In the genomic region with DNA sequence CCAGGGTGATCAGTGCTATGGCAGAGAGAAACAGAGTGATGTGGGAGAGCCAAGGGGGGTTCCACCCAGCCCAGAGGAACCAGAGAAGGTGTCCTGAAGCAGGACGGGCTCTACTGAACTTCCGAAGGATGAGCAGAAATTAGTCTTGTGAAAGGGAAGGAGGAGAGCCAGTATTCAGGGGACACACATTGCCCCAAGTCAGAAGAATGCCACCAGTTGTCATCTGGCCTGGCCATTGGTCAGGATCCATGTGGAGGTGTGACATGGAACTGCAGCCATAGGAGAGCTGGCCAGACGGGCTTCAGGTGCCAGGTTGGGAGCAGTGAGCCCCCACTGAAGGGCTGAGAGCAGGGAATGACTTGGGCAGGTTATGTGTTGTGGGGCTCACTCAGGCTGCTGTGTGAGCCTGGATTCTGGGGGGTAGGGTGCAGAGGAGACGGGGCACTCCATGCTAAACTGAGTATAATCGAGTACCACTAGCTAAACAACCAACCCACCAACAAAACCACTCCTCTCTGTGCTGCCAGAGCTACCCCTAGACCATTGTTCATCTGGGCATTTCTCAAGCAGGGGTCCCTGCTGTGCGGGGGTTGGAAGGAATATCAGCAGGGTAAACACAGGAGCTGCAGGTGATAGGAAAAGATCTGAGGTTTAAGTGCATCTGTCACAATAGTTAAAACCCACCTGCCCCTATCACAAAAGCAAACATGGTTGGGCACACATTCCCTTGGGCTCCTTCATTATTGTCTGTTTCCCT, we compare ENCODE assay signal across 31 cellular contexts. TPM values are rescaled to one million over a fixed set of nuclear protein-coding genes. Genes with fewer than 3 reads are reported as not detected.
A peak's percentile ranks its signal among the peaks of the same experiment; 100 is the strongest.
DNase-seq lines count a peak whose midpoint lies in the region; FAIRE-seq and TF ChIP-seq lines count a peak whose summit lies in the region.
"Had no signal": no experiment of that assay in that cellular context is flagged by ENCODE, and none has a peak within 500 bp of the region (broad histone marks: within the 10 kb centered on the region; RNA-seq: fewer than 3 reads in every experiment).

No MANE protein-coding gene starts in this region.

- CTCF ChIA-PET in H1 (lab: Charles Lee; ENCODE audit: partially characterized antibody), result interaction anchor here (0.7 to 2.4 kb wide), 4 partner anchors 13 to 299 kb away, joined by 3 to 6 read pairs (median 3); no protein-coding TSS in a partner anchor

- H4K8ac ChIP-seq in H1 (ENCODE audit: extremely low read depth, insufficient read depth, low read length) (no peak overlapping the region), mesendoderm (ENCODE audit: low read depth, low read length) (no peak overlapping the region)

- H2AFZ ChIP-seq in H1 (ENCODE audit: low read length), result no peak overlapping the region

- intact Hi-C loops in activated CD4-positive, alpha-beta T cell treated with anti-CD3 and anti-CD28 coated beads, Interleukin-2, amount 10 ng/mL, durations not matched to agents 24 days and 14 days (cut with micrococcal nuclease), result no loop called here

- H2BK120ac ChIP-seq in H1 (replicated peaks; ENCODE audit: low read depth, low read length) (no peak overlapping the region), mesendoderm (ENCODE audit: low read depth, low read length) (no peak overlapping the region)

- H3K36me3 ChIP-seq in H1 (ENCODE audit: control insufficient read depth in 2 of 4, insufficient read depth in 4 of 4, low read length in 3 of 4), result no peaks in the 10 kb centered on the region
- no peaks in the 10 kb centered on the region for H3K36me3 ChIP-seq in mesendoderm (ENCODE audit: control insufficient read depth, insufficient read depth, low read length)

- H2BK15ac ChIP-seq in H1 (ENCODE audit: low read length), result no peak overlapping the region
- no peak overlapping the region for H2BK15ac ChIP-seq in mesendoderm (replicated peaks; ENCODE audit: low read depth)

- H3K9ac ChIP-seq in H1 (replicated peaks in 1 of 4; ENCODE audit: extremely low read depth in 1 of 4, low read depth in 3 of 4, low read length in 3 of 4), result no peak overlapping the region
- no peak overlapping the region for H3K9ac ChIP-seq in mesendoderm (ENCODE audit: low read length)
- H3K9ac ChIP-seq: SK-N-SH had no signal

- H3K36me3 Mint-ChIP-seq in activated CD4-positive, alpha-beta T cell treated with anti-CD3 and anti-CD28 coated beads, Interleukin-2, amount 10 ng/mL, durations not matched to agents 24 days and 14 days (ENCODE audit: low read depth), result no peaks in the 10 kb centered on the region
- no peaks in the 10 kb centered on the region for H3K36me3 Mint-ChIP-seq in mesothelial cell of epicardium
- H3K36me3 Mint-ChIP-seq: CD4-positive, alpha-beta memory T cell had no signal

- no peak for TF ChIP-seq EP300 in H1 (IDR thresholded peaks at IDR 0.05; ENCODE audit: borderline replicate concordance in 1 of 2, low read depth in 2 of 2, low read length in 2 of 2)

- no peak for TF ChIP-seq RAD21 in H1 (IDR thresholded peaks at IDR 0.05 in 1 of 2, conservative IDR thresholded peaks at IDR 0.05 in 1 of 2; ENCODE audit: low read depth in 2 of 2, low read length in 2 of 2)

- H2AK5ac ChIP-seq in H1 (ENCODE audit: low read depth, low read length) (no peak overlapping the region), mesendoderm (ENCODE audit: low read length) (no peak overlapping the region)

- no peak overlapping the region for H2BK5ac ChIP-seq in H1 (ENCODE audit: low read depth, low read length)
- no peak overlapping the region for H2BK5ac ChIP-seq in mesendoderm (ENCODE audit: low read length)

- no peak for TF ChIP-seq CTCF in H1 (IDR thresholded peaks at IDR 0.05; ENCODE audit: control extremely low read depth in 1 of 3, insufficient read depth in 1 of 3, low read depth in 1 of 3, low read length in 3 of 3)
- TF ChIP-seq CTCF in mesothelial cell of epicardium (IDR thresholded peaks at IDR 0.05; ENCODE audit: unreplicated experiment), result no peak

- H3K4me3 ChIP-seq in H1 (ENCODE audit: extremely low read depth in 1 of 4, insufficient read depth in 2 of 4, low read depth in 3 of 4, low read length in 4 of 4) (no peak overlapping the region), mesendoderm (ENCODE audit: low read length) (no peak overlapping the region)
- H3K4me3 ChIP-seq: GM12878 had no signal

- H3K23me2 ChIP-seq in H1 (ENCODE audit: low read depth, low read length), result no peaks in the 10 kb centered on the region

- H3K56ac ChIP-seq in H1 (replicated peaks; ENCODE audit: insufficient read length, low read depth, low read length) (no peak overlapping the region), mesendoderm (ENCODE audit: low read length) (no peak overlapping the region)

- H3K27me3 Mint-ChIP-seq in activated CD4-positive, alpha-beta T cell treated with anti-CD3 and anti-CD28 coated beads, Interleukin-2, amount 10 ng/mL, durations not matched to agents 24 days and 14 days, result peaks cover 2% of the 10 kb centered on the region
- H3K27me3 Mint-ChIP-seq in mesothelial cell of epicardium (ENCODE audit: low read depth), result peaks cover 49% of the 10 kb centered on the region

- H3K27ac ChIP-seq in H1 (ENCODE audit: low read depth, low read length) (no peak overlapping the region), mesendoderm (ENCODE audit: low read depth, low read length) (no peak overlapping the region)

- H3K4me2 ChIP-seq in H1 (ENCODE audit: insufficient read depth in 1 of 2, low read depth in 2 of 2, low read length in 2 of 2), result no peak overlapping the region
- H3K4me2 ChIP-seq in mesendoderm (ENCODE audit: low read length), result no peak overlapping the region
- H3K4me2 ChIP-seq: SK-N-SH had no signal

- H3K14ac ChIP-seq in H1 (ENCODE audit: insufficient read length), result no peak overlapping the region

- no peaks in the 10 kb centered on the region for H3K4me1 Mint-ChIP-seq in activated CD4-positive, alpha-beta T cell treated with anti-CD3 and anti-CD28 coated beads, Interleukin-2, amount 10 ng/mL, durations not matched to agents 24 days and 14 days
- H3K4me1 Mint-ChIP-seq in mesothelial cell of epicardium, result no peaks in the 10 kb centered on the region
- H3K4me1 Mint-ChIP-seq: CD4-positive, alpha-beta memory T cell had no signal

- H3K4me3 Mint-ChIP-seq in activated CD4-positive, alpha-beta T cell treated with anti-CD3 and anti-CD28 coated beads, Interleukin-2, amount 10 ng/mL, durations not matched to agents 24 days and 14 days, result no peak overlapping the region
- no peak overlapping the region for H3K4me3 Mint-ChIP-seq in mesothelial cell of epicardium
- H3K4me3 Mint-ChIP-seq: CD4-positive, alpha-beta memory T cell had no signal

- WGBS in H1 (ENCODE audit: extremely low coverage in 1 of 2, insufficient coverage in 1 of 2, insufficient read length in 1 of 2, insufficient replicate concordance in 2 of 2, low coverage in 1 of 2, low lambda C conversion rate in 2 of 2, missing lambda C conversion rate in 1 of 2), 2 experiments, result 87% methylated on average over 6 of the region's 6 CpGs; no CpG with 5 or more reads in 1 of the 2 experiments
- WGBS in mesendoderm (ENCODE audit: extremely low coverage, insufficient coverage, low lambda C conversion rate), result no CpG with 5 or more reads among the region's 6 CpGs

- H3K27ac Mint-ChIP-seq in activated CD4-positive, alpha-beta T cell treated with anti-CD3 and anti-CD28 coated beads, Interleukin-2, amount 10 ng/mL, durations not matched to agents 24 days and 14 days, result no peak overlapping the region
- H3K27ac Mint-ChIP-seq in mesothelial cell of epicardium, result no peak overlapping the region
- H3K27ac Mint-ChIP-seq: CD4-positive, alpha-beta memory T cell had no signal

- no peak overlapping the region for H2BK20ac ChIP-seq in H1 (ENCODE audit: low read length)

- H3K18ac ChIP-seq in H1 (ENCODE audit: extremely low read depth, low read length) (no peak overlapping the region), mesendoderm (ENCODE audit: low read length) (no peak overlapping the region)

- no peak overlapping the region for H4K91ac ChIP-seq in H1 (replicated peaks; ENCODE audit: insufficient read length, low read length)

- H2BK12ac ChIP-seq in H1 (ENCODE audit: low read depth, low read length), result no peak overlapping the region

- H4K20me1 ChIP-seq in H1 (replicated peaks in 1 of 2; ENCODE audit: control insufficient read depth in 1 of 2, insufficient read depth in 2 of 2, low read length in 2 of 2), result no peaks in the 10 kb centered on the region

- H3K79me1 ChIP-seq in H1 (ENCODE audit: low read depth, low read length) (no peaks in the 10 kb centered on the region), mesendoderm (ENCODE audit: low read length) (no peaks in the 10 kb centered on the region)

- peaks cover 0 to 3% (median 0%) of the 10 kb centered on the region in 4 experiments; a peak in 3 of 7 replicates for H3K4me1 ChIP-seq in H1 (replicated peaks in 1 of 4; ENCODE audit: control insufficient read depth in 3 of 4, insufficient read depth in 4 of 4, low read length in 3 of 4)
- H3K4me1 ChIP-seq in mesendoderm (ENCODE audit: control insufficient read depth, low read depth, low read length), result no peaks in the 10 kb centered on the region

- peak; percentile 31 for DNase-seq in activated CD4-positive, alpha-beta T cell treated with anti-CD3 and anti-CD28 coated beads, Interleukin-2, amount 10 ng/mL, durations not matched to agents 24 days and 14 days
- DNase-seq in activated CD4-positive, alpha-beta T cell treated with anti-CD3 and anti-CD28 coated beads, Interleukin-2, amount 50 U/mL, for 48 hours, result no peak
- DNase-seq in H1 (ENCODE audit: low read depth in 1 of 2, low spot score in 2 of 2) (peak in 1 of 2 experiments; percentile 40), mesendoderm (peak; percentile 29), mesothelial cell of epicardium (ENCODE audit: low spot score in 2 of 2, unreplicated experiment in 2 of 2) (no peak), NCI-H510A treated with DMSO at 0.1 percent for 48 hours (lab: John Stamatoyannopoulos, UW) (no peak)
- no peak for DNase-seq in activated T-cell treated with anti-CD3 and anti-CD28 coated beads, Interleukin-2, amount 50 U/mL, for 48 hours
- DNase-seq: CD4-positive, alpha-beta memory T cell; DMS 273 treated with DMSO at 0.1 percent for 48 hours; DMS79; EL; GDM1; KG1; MM.1S; NCI-H1694 treated with DMSO at 0.1 percent for 48 hours; NCI-H2081; NCI-H2171 treated with DMSO at 0.1 percent for 48 hours; NCI-H345; NCI-H524; NCI-H82; NK-92 treated with Interleukin-12 subunit alpha and Interleukin-12 subunit beta, amount 100 ng/mL, for 24 hours; PC-3; SK-N-SH; SW 1271 had no signal

- H3K27me3 ChIP-seq in H1 (replicated peaks in 1 of 4; ENCODE audit: control insufficient read depth in 3 of 4, extremely low read depth in 1 of 4, insufficient read depth in 3 of 4, low read length in 3 of 4) (no peaks in the 10 kb centered on the region), mesendoderm (ENCODE audit: insufficient read depth, low read length, poor library complexity) (no peaks in the 10 kb centered on the region)
- H3K27me3 ChIP-seq: BLaER1 treated with 17β-estradiol and CSF1 and Interleukin-3, amounts not matched to agents 10 nM and 100 nM had no signal

- POLR2A ChIA-PET in H1 (lab: Charles Lee; ENCODE audit: partially characterized antibody), result no interaction called here

- H3K9me3 ChIP-seq in H1 (ENCODE audit: insufficient read depth in 2 of 2, low read depth in 1 of 2, low read length in 1 of 2), result no peaks in the 10 kb centered on the region
- H3K9me3 ChIP-seq: Caco-2, SK-N-SH had no signal

- FAIRE-seq in H1 (lab: Jason Lieb, UNC), result peak; percentile 13
- FAIRE-seq: A204.1, GM12878, H54, HTR-8/SVneo had no signal

- H4K5ac ChIP-seq in H1 (ENCODE audit: insufficient read length, low read depth, low read length), result no peak overlapping the region
- no peak overlapping the region for H4K5ac ChIP-seq in mesendoderm (ENCODE audit: low read length)

- no peak for TF ChIP-seq POLR2A in H1 (IDR thresholded peaks at IDR 0.05; ENCODE audit: control extremely low read depth in 1 of 2, low read depth in 2 of 2, low read length in 2 of 2)

- no peaks in the 10 kb centered on the region for H3K9me3 Mint-ChIP-seq in activated CD4-positive, alpha-beta T cell treated with anti-CD3 and anti-CD28 coated beads, Interleukin-2, amount 10 ng/mL, durations not matched to agents 24 days and 14 days
- no peaks in the 10 kb centered on the region for H3K9me3 Mint-ChIP-seq in mesothelial cell of epicardium

- no peak overlapping the region for H3K4ac ChIP-seq in H1 (replicated peaks; ENCODE audit: insufficient read length, low read depth, low read length)
- no peak overlapping the region for H3K4ac ChIP-seq in mesendoderm (ENCODE audit: low read depth, low read length)

- no peaks in the 10 kb centered on the region for H3K79me2 ChIP-seq in H1 (ENCODE audit: control insufficient read depth in 1 of 2, insufficient read depth in 2 of 2, low read length in 2 of 2)
- no peaks in the 10 kb centered on the region for H3K79me2 ChIP-seq in mesendoderm (ENCODE audit: control insufficient read depth, insufficient read depth, low read length)

- H3K23ac ChIP-seq in H1 (ENCODE audit: insufficient read length) (no peak overlapping the region), mesendoderm (ENCODE audit: low read length) (no peak overlapping the region)

RNA-seq across cellular contexts. Expression of a gene that starts 25.3 kb away (rescaled TPM):
- not detected in 2 replicates for total RNA-seq in activated CD4-positive, alpha-beta T cell treated with anti-CD3 and anti-CD28 coated beads, Interleukin-2, amount 10 ng/mL, durations not matched to agents 24 days and 14 days
- total RNA-seq in H1 (2021; fragmentation: NEBNext Ultra II Directional; extraction: Animal tissue kit (Norgen Biotek cat#: 25700)), result not detected in 2 replicates
- not detected in 2 replicates for polyA plus RNA-seq in H1 (2011; rRNA removed)
- not detected for polyA plus RNA-seq in H1 (2011; cell fraction: cytosol; rRNA removed)
- polyA plus RNA-seq in H1 (2011; cell fraction: nucleus; rRNA removed), result not detected
- polyA plus RNA-seq in H1 (2012, experiment 1 of 2), result not detected in 4 replicates
- polyA plus RNA-seq in H1 (2012, experiment 2 of 2), result not detected
- not detected for polyA plus RNA-seq in H1 (2013, experiment 1 of 2)
- not detected for polyA plus RNA-seq in H1 (2013, experiment 2 of 2)
- polyA minus RNA-seq in H1 (2011; rRNA and poly(A)+ RNA removed), result not detected in 2 replicates
- not detected for polyA minus RNA-seq in H1 (2011; cell fraction: cytosol; rRNA and poly(A)+ RNA removed)
- polyA minus RNA-seq in H1 (2011; cell fraction: nucleus; rRNA and poly(A)+ RNA removed), result not detected
- not detected for polyA plus RNA-seq in mesendoderm (2013, experiment 1 of 2)
- polyA plus RNA-seq in mesendoderm (2013, experiment 2 of 2), result not detected
- 0.22 to 0.41 TPM (median 0.33 TPM) in 3 replicates for total RNA-seq in mesothelial cell of epicardium
- total RNA-seq: PC-3 had no signal
- polyA plus RNA-seq: AG04450; CD4-positive, alpha-beta memory T cell; SK-N-SH had no signal

Comparison
In these comparisons a context has a peak if more than half of its experiments do, and no peak if none do; other contexts are left out.
1. DNase-seq: peak in activated CD4-positive, alpha-beta T cell treated with anti-CD3 and anti-CD28 coated beads, Interleukin-2, amount 10 ng/mL, durations not matched to agents 24 days and 14 days (single experiment) and mesendoderm (single experiment); none in activated CD4-positive, alpha-beta T cell treated with anti-CD3 and anti-CD28 coated beads, Interleukin-2, amount 50 U/mL, for 48 hours (0 of 2), mesothelial cell of epicardium (0 of 2), NCI-H510A treated with DMSO at 0.1 percent for 48 hours (single experiment) and activated T-cell treated with anti-CD3 and anti-CD28 coated beads, Interleukin-2, amount 50 U/mL, for 48 hours (0 of 2).